In the genomic region with DNA sequence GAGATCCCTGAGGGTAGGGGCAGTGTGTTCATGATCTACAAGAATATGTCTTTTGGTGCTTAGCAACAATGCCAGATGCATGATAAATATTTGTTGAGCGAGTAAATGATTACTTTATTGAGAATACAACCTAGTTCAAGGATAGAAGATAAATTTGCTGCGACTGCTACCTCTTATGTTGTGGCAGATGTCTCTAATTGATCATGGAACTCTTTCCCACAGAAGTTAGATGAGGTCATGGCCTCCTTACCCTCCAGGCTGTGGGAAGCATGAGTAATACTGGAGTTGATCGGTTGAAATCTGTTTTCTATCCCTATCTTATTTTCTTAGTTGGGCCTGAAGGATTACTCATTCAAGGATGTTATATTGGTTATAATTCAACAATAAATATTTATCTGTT, we compare ENCODE assay signal across 15 cellular contexts.
DNase-seq lines count a peak whose midpoint lies in the region; ATAC-seq, FAIRE-seq and TF ChIP-seq lines count a peak whose summit lies in the region.
"Had no signal": no experiment of that assay in that cellular context is flagged by ENCODE, and none has a peak within 500 bp of the region (broad histone marks: within the 10 kb centered on the region; RNA-seq: fewer than 3 reads in every experiment).

No MANE protein-coding gene starts in this region.

- H3K9me3 ChIP-seq in A549 (peaks cover under 1% of the 10 kb centered on the region; the same call in 1 of the 3 replicates), fibroblast of lung (ENCODE audit: control insufficient read depth, insufficient read depth, low read depth, low read length) (no peaks in the 10 kb centered on the region), uterus (no peaks in the 10 kb centered on the region)
- H3K9me3 ChIP-seq: ovary had no signal

- DNase-seq in A549 (ENCODE audit: low read depth in 1 of 2, low spot score in 1 of 2) (peak in 1 of 2 experiments; percentile 69), GM04503 (ENCODE audit: low read depth) (peak; percentile 71), NCI-H69 (lab: John Stamatoyannopoulos, UW) (peak; percentile 99), fibroblast of lung (ENCODE audit: low read depth in 2 of 2) (peak; percentile 42 to 63), uterus (no peak), AML-193 (lab: John Stamatoyannopoulos, UW) (no peak), DMS79 (lab: John Stamatoyannopoulos, UW) (no peak), inferior parietal cortex (ENCODE audit: extremely low spot score) (no peak)
- DNase-seq: activated CD4-positive, alpha-beta memory T cell treated with anti-CD3 and anti-CD28 coated beads, Interleukin-2, amount 10 ng/mL, durations not matched to agents 7 days and 5 days; activated effector memory CD4-positive, alpha-beta T cell treated with Interleukin-2 at 50 U/mL for 16 hours; Calu3; immature natural killer cell; ovary; SHP77 treated with DMSO at 0.1 percent for 48 hours; stimulated activated CD4-positive, alpha-beta T cell treated with anti-CD3 and anti-CD28 coated beads, Interleukin-12 subunit alpha, Interleukin-12 subunit beta, amount 100 ng/mL, for 4 hours had no signal

- ATAC-seq in A549: peak in 1 of 2 experiments; percentile 57; a peak in 3 of 6 replicates

- POLR2A ChIA-PET in A549 (lab: Yijun Ruan, JAX): no interaction called here

- H3K27ac ChIP-seq in A549 (peak overlapping the region in 1 of 2 experiments; percentile 38; a peak in 2 of 6 replicates), fibroblast of lung (ENCODE audit: insufficient read depth, low read length) (no peak overlapping the region), uterus (no peak overlapping the region)
- H3K27ac ChIP-seq: ovary had no signal

- no peaks in the 10 kb centered on the region for H3K79me2 ChIP-seq in fibroblast of lung (ENCODE audit: control insufficient read depth, insufficient read depth, low read length)

- no peak overlapping the region for H3K4me3 ChIP-seq in A549
- no peak overlapping the region for H3K4me3 ChIP-seq in fibroblast of lung (replicated peaks in 1 of 4; ENCODE audit: control extremely low read depth in 1 of 4, insufficient read depth in 1 of 4, low read depth in 3 of 4, low read length in 4 of 4)
- no peak overlapping the region for H3K4me3 ChIP-seq in uterus
- H3K4me3 ChIP-seq: ovary had no signal

- CTCF ChIA-PET in A549 (lab: Yijun Ruan, JAX): no interaction called here

- no peak for TF ChIP-seq EP300 in A549 (IDR thresholded peaks at IDR 0.05)

- no peaks in the 10 kb centered on the region for H4K20me1 ChIP-seq in fibroblast of lung (ENCODE audit: control insufficient read depth, extremely low read depth, insufficient read depth, low read length)

- intact Hi-C loops in uterus (cut with DNase I; ENCODE audit: low total_unique reads): no loop called here

- H3K27me3 ChIP-seq in fibroblast of lung (ENCODE audit: control insufficient read depth, insufficient read depth, low read length) (no peaks in the 10 kb centered on the region), uterus (no peaks in the 10 kb centered on the region)
- H3K27me3 ChIP-seq: ovary had no signal

- no peaks in the 10 kb centered on the region for H3K36me3 ChIP-seq in fibroblast of lung (ENCODE audit: control insufficient read depth, insufficient read depth, low read length)
- H3K36me3 ChIP-seq in uterus: no peaks in the 10 kb centered on the region
- H3K36me3 ChIP-seq: ovary had no signal

- H3K9ac ChIP-seq in fibroblast of lung (ENCODE audit: insufficient read depth, low read length): no peak overlapping the region

- 15% methylated on average over 3 of the region's 3 CpGs for WGBS in A549 (ENCODE audit: missing lambda C conversion rate)

- H3K4me1 ChIP-seq in A549 (peaks cover 33% of the 10 kb centered on the region), fibroblast of lung (ENCODE audit: control insufficient read depth, extremely low read depth, insufficient read depth, low read length) (peaks cover 17% of the 10 kb centered on the region), uterus (no peaks in the 10 kb centered on the region)

- no peak for FAIRE-seq in A549 (lab: Jason Lieb, UNC)

- no peak for TF ChIP-seq POLR2A in A549 (IDR thresholded peaks at IDR 0.05; ENCODE audit: low read length)
- TF ChIP-seq POLR2A in uterus (IDR thresholded peaks at IDR 0.05): no peak

- TF ChIP-seq RAD21 in A549 (conservative IDR thresholded peaks at IDR 0.05 in 1 of 2, IDR thresholded peaks at IDR 0.05 in 1 of 2): no peak

- no peak overlapping the region for H2AFZ ChIP-seq in fibroblast of lung (ENCODE audit: low read length)

- TF ChIP-seq CTCF in A549 (IDR thresholded peaks at IDR 0.05) (no peak), fibroblast of lung (conservative IDR thresholded peaks at IDR 0.05 in 1 of 2, IDR thresholded peaks at IDR 0.05 in 1 of 2; ENCODE audit: low read depth in 1 of 2, low read length in 2 of 2) (no peak), uterus (IDR thresholded peaks at IDR 0.05) (no peak)

- H3K4me2 ChIP-seq in A549: peak overlapping the region; percentile 12
- H3K4me2 ChIP-seq in fibroblast of lung (ENCODE audit: extremely low read depth, insufficient read depth, low read length): no peak overlapping the region

TF ChIP-seq in A549, 52 proteins besides CTCF, POLR2A, EP300 and RAD21:
- TF ChIP-seq GATA3 (IDR thresholded peaks at IDR 0.05; ENCODE audit: borderline replicate concordance) (0 out of 2 replicates have a peak, but pooled peaks have one; percentile 23), EHF (CRISPR knock-in tag; IDR thresholded peaks at IDR 0.05) (no peak), FOSL2 (IDR thresholded peaks at IDR 0.05) (no peak), FOSL2 (CRISPR knock-in tag; IDR thresholded peaks at IDR 0.05) (peak; percentile 53; the same call in 1 of the 2 replicates)
TF ChIP-seq in A549: peak in this region for 2.

Comparison
In these comparisons a context has a peak if more than half of its experiments do, and no peak if none do; other contexts are left out.
1. DNase-seq: peak in GM04503 (single experiment), NCI-H69 (single experiment) and fibroblast of lung (2 of 2); none in uterus (0 of 2), AML-193 (0 of 2), DMS79 (single experiment) and inferior parietal cortex (single experiment).